ENCODE assay signal across 15 cellular contexts in the genomic region with DNA sequence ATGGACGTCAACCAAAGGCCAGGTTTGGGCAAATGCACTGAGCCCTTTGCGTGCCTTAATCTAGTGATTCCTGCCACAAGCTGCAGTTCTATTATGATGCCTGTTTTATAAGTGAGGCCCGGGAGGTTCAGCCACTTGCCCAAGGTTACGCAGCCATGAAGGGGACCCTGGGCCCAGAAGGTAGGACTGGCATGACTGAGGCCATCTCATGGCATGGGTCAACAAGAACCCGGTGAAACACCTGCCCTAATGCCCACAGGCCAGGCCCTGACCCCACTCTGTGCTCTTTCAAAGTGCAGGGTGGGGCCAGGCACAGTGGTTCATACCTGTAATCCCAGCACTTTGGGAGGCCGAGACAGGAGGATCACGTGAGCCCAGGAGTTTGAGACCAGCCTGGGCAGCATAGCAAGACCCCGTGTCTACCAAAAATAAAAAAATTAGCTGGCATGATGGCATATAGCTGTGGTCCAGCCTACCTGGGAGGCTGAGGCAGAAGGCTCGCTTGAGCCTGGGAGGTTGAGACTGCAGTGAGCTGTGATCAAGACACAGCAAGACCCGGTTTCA. TPM values are rescaled to one million over a fixed set of nuclear protein-coding genes. Genes with fewer than 3 reads are reported as not detected.
DNase-seq lines count a peak whose midpoint lies in the region; FAIRE-seq and TF ChIP-seq lines count a peak whose summit lies in the region.
"Had no signal": no experiment of that assay in that cellular context is flagged by ENCODE, and none has a peak within 500 bp of the region (broad histone marks: within the 10 kb centered on the region; RNA-seq: fewer than 3 reads in every experiment).

No MANE protein-coding gene starts in this region.

- H3K23me2 ChIP-seq in H9 (ENCODE audit: insufficient read length, low read depth, low read length, poor library complexity, severe bottlenecking) = no peaks in the 10 kb centered on the region

- H3K4me2 ChIP-seq in H9 (ENCODE audit: insufficient read depth, insufficient read length, low read length) (no peak overlapping the region), osteoblast (ENCODE audit: insufficient read depth, low read length) (no peak overlapping the region)

- FAIRE-seq in RCC 7860 (lab: Jason Lieb, UNC) = no peak

- H3K4me3 Mint-ChIP-seq in CD14-positive monocyte = peak overlapping the region in 1 of 2 donors; percentile 37
- no peak overlapping the region for H3K4me3 Mint-ChIP-seq in H9
- no peak overlapping the region for H3K4me3 Mint-ChIP-seq in chondrocyte (ENCODE audit: unreplicated experiment)

- H3K4me1 ChIP-seq in H9 (ENCODE audit: insufficient read depth, low read length) (no peaks in the 10 kb centered on the region), osteoblast (ENCODE audit: insufficient read depth, low read length) (peaks cover under 1% of the 10 kb centered on the region)

- H4K20me1 ChIP-seq in H9 (ENCODE audit: control insufficient read depth, insufficient read depth, insufficient read length) = no peaks in the 10 kb centered on the region
- peaks cover 28% of the 10 kb centered on the region for H4K20me1 ChIP-seq in osteoblast (ENCODE audit: insufficient read depth, low read length)

- no CpG with 5 or more reads among the region's 10 CpGs for WGBS in H9 (ENCODE audit: extremely low coverage, insufficient read length, low lambda C conversion rate)

- H3K27ac Mint-ChIP-seq in CD14-positive monocyte (peak overlapping the region in 3 of 7 donors; percentile 40 to 61 (median 42)), H9 (no peak overlapping the region; a peak in 1 of 7 replicates), chondrocyte (ENCODE audit: unreplicated experiment) (no peak overlapping the region)

- H3K27ac ChIP-seq in H9 (ENCODE audit: insufficient read length, low read depth, low read length) (no peak overlapping the region), osteoblast (ENCODE audit: low read depth, low read length) (no peak overlapping the region)
- H3K27ac ChIP-seq: C4-2B had no signal

- H3K56ac ChIP-seq in H9 (ENCODE audit: insufficient read length, low read depth, low read length) = no peak overlapping the region

- H3K4me3 ChIP-seq in osteoblast (ENCODE audit: insufficient read depth, low read length) = no peak overlapping the region
- H3K4me3 ChIP-seq: prostate gland had no signal

- peak; percentile 5 for DNase-seq in CD14-positive monocyte (ENCODE audit: low spot score)
- peak; percentile 12 for DNase-seq in H9
- peak; percentile 63 for DNase-seq in chondrocyte (ENCODE audit: low spot score)
- peak; percentile 17 for DNase-seq in osteoblast (ENCODE audit: insufficient read length, low spot score, missing footprints)
- no peak for DNase-seq in amygdala (lab: John Stamatoyannopoulos, UW)
- DNase-seq in globus pallidus (ENCODE audit: low spot score) = no peak
- DNase-seq in RCC 7860 (ENCODE audit: low spot score) = no peak
- DNase-seq: dermis blood vessel endothelial cell; mesendoderm; NCI-H1092; NCI-H2227 treated with DMSO at 0.1 percent for 48 hours; stimulated activated CD8-positive, alpha-beta memory T cell treated with anti-CD3 and anti-CD28 coated beads, Interleukin-4, amount 100 ng/mL, for 48 hours had no signal

- H2BK15ac ChIP-seq in H9 (ENCODE audit: low read depth, low read length) = no peak overlapping the region

- H3K27me3 Mint-ChIP-seq in CD14-positive monocyte (ENCODE audit: low read depth in 3 of 3) (no peaks in the 10 kb centered on the region), H9 (ENCODE audit: low read depth) (no peaks in the 10 kb centered on the region), chondrocyte (ENCODE audit: low read depth) (no peaks in the 10 kb centered on the region)

- H3K23ac ChIP-seq in H9 (ENCODE audit: insufficient read length, low read depth, low read length) = no peak overlapping the region

- peaks cover 2% of the 10 kb centered on the region for H3K36me3 ChIP-seq in osteoblast (ENCODE audit: insufficient read depth, low read length)
- H3K36me3 ChIP-seq: prostate gland had no signal

- H4K8ac ChIP-seq in H9 (replicated peaks; ENCODE audit: insufficient read length, low read depth, low read length) = no peak overlapping the region

- H3K79me2 ChIP-seq in H9 (ENCODE audit: insufficient read depth, low read length) (no peaks in the 10 kb centered on the region), osteoblast (ENCODE audit: insufficient read depth, low read length) (peaks cover 21% of the 10 kb centered on the region)

- H2AK5ac ChIP-seq in H9 (ENCODE audit: insufficient read length, low read length) = no peak overlapping the region

- no peaks in the 10 kb centered on the region for H3K79me1 ChIP-seq in H9 (ENCODE audit: insufficient read depth, low read depth, low read length, poor library complexity, severe bottlenecking)

- intact Hi-C loops in CD14-positive monocyte (cut with micrococcal nuclease) = no loop called here

- no peak for TF ChIP-seq CTCF in CD14-positive monocyte (IDR thresholded peaks at IDR 0.05)
- no peak for TF ChIP-seq CTCF in H9 (conservative IDR thresholded peaks at IDR 0.05)
- TF ChIP-seq CTCF in chondrocyte (IDR thresholded peaks at IDR 0.05) = no peak
- TF ChIP-seq CTCF in osteoblast (IDR thresholded peaks at IDR 0.05; ENCODE audit: extremely low read depth, low read depth, low read length) = no peak

- no peak overlapping the region for H3K18ac ChIP-seq in H9 (ENCODE audit: insufficient read length, low read depth, low read length)

- H2BK20ac ChIP-seq in H9 (ENCODE audit: low read depth, low read length, poor library complexity, severe bottlenecking) = no peak overlapping the region

- H2BK5ac ChIP-seq in H9 (ENCODE audit: insufficient read length, low read length) = no peak overlapping the region

- H3K36me3 Mint-ChIP-seq in CD14-positive monocyte (peaks cover 68 to 91% of the 10 kb centered on the region in 2 donors), H9 (ENCODE audit: insufficient read depth in 1 of 3, low read depth in 3 of 3) (peaks cover 4 to 17% (median 15%) of the 10 kb centered on the region in 3 experiments; a peak in 5 of 7 replicates), chondrocyte (ENCODE audit: low read depth) (peaks cover 10% of the 10 kb centered on the region)

- H3K4me1 Mint-ChIP-seq in CD14-positive monocyte = peaks cover 70% of the 10 kb centered on the region
- peaks cover 10 to 19% of the 10 kb centered on the region in 2 experiments for H3K4me1 Mint-ChIP-seq in H9
- peaks cover 38% of the 10 kb centered on the region for H3K4me1 Mint-ChIP-seq in chondrocyte (ENCODE audit: low read depth)

- H4K91ac ChIP-seq in H9 (ENCODE audit: insufficient read length, low read depth, low read length) = no peak overlapping the region

- H3K27me3 ChIP-seq in H9 (ENCODE audit: insufficient read depth, low read length) (no peaks in the 10 kb centered on the region), osteoblast (ENCODE audit: insufficient read depth, low read length) (no peaks in the 10 kb centered on the region)
- H3K27me3 ChIP-seq: ascending aorta had no signal

- no peak overlapping the region for H3K9ac ChIP-seq in H9 (ENCODE audit: extremely low read depth, insufficient read length, low read length)

- no peak overlapping the region for H3K4ac ChIP-seq in H9 (ENCODE audit: low read depth, low read length)

- H4K5ac ChIP-seq in H9 (ENCODE audit: insufficient read length, low read depth, low read length) = no peak overlapping the region

- no peak overlapping the region for H2BK12ac ChIP-seq in H9 (ENCODE audit: insufficient read length, low read depth, low read length)

- H3T11ph ChIP-seq in H9 (ENCODE audit: low read length) = no peak overlapping the region

- H2AFZ ChIP-seq in H9 (ENCODE audit: low read length) = no peak overlapping the region
- no peak overlapping the region for H2AFZ ChIP-seq in osteoblast (ENCODE audit: low read length)

- H3K9me3 Mint-ChIP-seq in CD14-positive monocyte (peaks cover 0 to 2% (median 0%) of the 10 kb centered on the region in 7 donors), H9 (no peaks in the 10 kb centered on the region), chondrocyte (ENCODE audit: low read depth) (no peaks in the 10 kb centered on the region)

- H3K14ac ChIP-seq in H9 (ENCODE audit: insufficient read depth, low read length) = no peak overlapping the region

- H3K9me3 ChIP-seq in H9 (ENCODE audit: control insufficient read depth, low read depth, low read length) (no peaks in the 10 kb centered on the region), osteoblast (ENCODE audit: low read depth, low read length) (no peaks in the 10 kb centered on the region)
- H3K9me3 ChIP-seq: ascending aorta, prostate gland had no signal

- no peak overlapping the region for H2BK120ac ChIP-seq in H9 (ENCODE audit: low read depth, low read length, poor library complexity, severe bottlenecking)

RNA-seq across cellular contexts. Expression of a gene that starts 8.6 kb away (rescaled TPM):
- 100 to 1,000 TPM; 290 to 469 TPM for polyA plus RNA-seq in CD14-positive monocyte
- total RNA-seq in H9 (2021) (27.4 and 28.9 TPM in 2 replicates), chondrocyte (31.5 to 35.4 TPM (median 33.6 TPM) in 3 replicates), osteoblast (33.6 and 34.7 TPM in 2 replicates)

RNA-seq across cellular contexts. Expression of a gene that starts 29.4 kb away (rescaled TPM):
- 100 to 1,000 TPM; 130 to 137 TPM for polyA plus RNA-seq in CD14-positive monocyte
- total RNA-seq in H9 (2021) (21.4 and 23.6 TPM in 2 replicates), chondrocyte (28.3 to 41.7 TPM (median 40.5 TPM) in 3 replicates), osteoblast (38.4 and 38.6 TPM in 2 replicates)

RNA-seq across cellular contexts. Expression of a gene that starts 58.5 kb away (rescaled TPM):
- not detected for polyA plus RNA-seq in CD14-positive monocyte
- total RNA-seq in H9 (2021) (69.4 and 70.5 TPM in 2 replicates), chondrocyte (0.44 to 3.3 TPM (median 2.3 TPM) in 3 replicates), osteoblast (not detected in 2 replicates)
- total RNA-seq: ascending aorta, dermis blood vessel endothelial cell had no signal

Comparison
In these comparisons a context has a peak if more than half of its experiments do, and no peak if none do; other contexts are left out.
1. DNase-seq: peak in CD14-positive monocyte (single experiment), H9 (single experiment), chondrocyte (single experiment) and osteoblast (single experiment); none in amygdala (0 of 56), globus pallidus (single experiment) and RCC 7860 (single experiment).
2. RNA of a gene that starts 58.5 kb away (total RNA-seq): 69.4 to 70.5 TPM in H9; 0.44 to 3.3 TPM in chondrocyte and not detected in osteoblast; every median in the first group is over 10 times any median in the second.